In the genomic region with DNA sequence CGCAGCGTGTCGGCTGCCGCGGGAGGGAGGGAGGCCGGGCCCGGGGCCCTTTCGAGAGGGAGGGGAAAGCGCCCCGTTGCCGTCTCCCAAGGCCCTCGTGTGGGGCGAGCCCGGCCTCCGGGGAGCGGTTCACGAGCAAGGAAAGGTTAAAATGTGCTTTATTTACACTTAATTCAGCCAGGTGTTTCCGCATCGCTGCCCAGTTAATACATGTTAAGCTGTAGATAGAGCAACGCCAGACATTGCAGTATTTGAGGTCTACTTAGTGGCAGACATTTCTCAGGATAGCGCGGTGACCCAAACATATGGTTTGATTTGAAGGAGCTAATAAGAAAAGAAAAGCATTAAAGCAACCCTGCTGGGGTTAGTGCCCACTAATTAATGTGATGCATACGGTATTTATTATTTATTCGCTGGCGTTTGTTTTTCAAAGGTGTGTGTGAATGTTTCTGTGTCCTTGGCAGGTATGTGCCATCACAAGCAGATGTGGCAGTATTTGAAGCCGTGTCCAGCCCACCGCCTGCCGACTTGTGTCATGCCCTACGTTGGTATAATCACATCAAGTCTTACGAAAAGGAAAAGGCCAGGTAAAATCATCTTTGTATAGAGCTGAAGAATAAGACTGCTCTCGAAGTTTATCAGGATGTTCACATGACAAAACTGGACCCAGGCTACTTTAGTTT, we compare ENCODE assay signal across 8 cellular contexts. TPM values are rescaled to one million over a fixed set of nuclear protein-coding genes. Genes with fewer than 3 reads are reported as not detected.
DNase-seq lines count a peak whose midpoint lies in the region; ATAC-seq, FAIRE-seq and TF ChIP-seq lines count a peak whose summit lies in the region.

No MANE protein-coding gene starts in this region.

- POLR2A ChIA-PET in BJ (lab: Charles Lee), result interaction anchor here (0.6 to 1.4 kb wide), 2 partner anchors 103 to 499 kb away, joined by 3 to 6 read pairs; no protein-coding TSS in a partner anchor
- POLR2A ChIA-PET in RWPE1 (lab: Yijun Ruan, JAX; ENCODE audit: low non-redundant PET), result interaction anchor here (0.6 kb wide), 1 partner anchor 112 kb away, joined by 3 read pairs; no protein-coding TSS in a partner anchor

- TF ChIP-seq CTCF in BJ (IDR thresholded peaks at IDR 0.05; ENCODE audit: insufficient read depth, low read depth, low read length), result no peak
- no peak for TF ChIP-seq CTCF in RWPE1 (conservative IDR thresholded peaks at IDR 0.05; ENCODE audit: low read depth)

- H3K36me3 ChIP-seq in BJ (ENCODE audit: control insufficient read depth, insufficient read depth, low read length), result peaks cover 8% of the 10 kb centered on the region

- no peak for FAIRE-seq in urothelium cell line (lab: Jason Lieb, UNC)

- intact Hi-C loops in dendritic cell treated with granulocyte-macrophage colony-stimulating factor and Interleukin-4, amounts not matched to agents 40 ng/mL and 50 ng/mL, for 4 days (cut with micrococcal nuclease), result loop anchor here (5.0 kb wide), 1 partner anchor 102 kb away; no protein-coding TSS in a partner anchor

- peak overlapping the region; percentile 94 for H3K27ac Mint-ChIP-seq in dendritic cell treated with granulocyte-macrophage colony-stimulating factor and Interleukin-4, amounts not matched to agents 40 ng/mL and 50 ng/mL, for 4 days
- peak overlapping the region; percentile 94 for H3K27ac Mint-ChIP-seq in memory B cell

- DNase-seq in BJ (ENCODE audit: low read depth) (no peak), RWPE1 (ENCODE audit: low spot score) (peak; percentile 57), memory B cell (ENCODE audit: low spot score in 2 of 2) (no peak), urothelium cell line (ENCODE audit: low spot score) (peak; percentile 36)
- no peak for DNase-seq in activated CD4-positive, CD25-positive, alpha-beta regulatory T cell treated with anti-CD3 and anti-CD28 coated beads, Interleukin-2, amount 50 U/mL, for 72 hours

- ATAC-seq in GM18867 (IDR thresholded peaks at IDR 0.05; ENCODE audit: unreplicated experiment) (peak; percentile 54), HG03045 (IDR thresholded peaks at IDR 0.05; ENCODE audit: unreplicated experiment) (peak; percentile 54), memory B cell (ENCODE audit: low read depth) (peak; percentile 2)

- no peaks in the 10 kb centered on the region for H3K9me3 Mint-ChIP-seq in dendritic cell treated with granulocyte-macrophage colony-stimulating factor and Interleukin-4, amounts not matched to agents 40 ng/mL and 50 ng/mL, for 4 days
- H3K9me3 Mint-ChIP-seq in memory B cell, result peaks cover 2% of the 10 kb centered on the region

- peak overlapping the region; percentile 86 for H3K27ac ChIP-seq in RWPE1

- peaks cover 63% of the 10 kb centered on the region for H3K36me3 Mint-ChIP-seq in dendritic cell treated with granulocyte-macrophage colony-stimulating factor and Interleukin-4, amounts not matched to agents 40 ng/mL and 50 ng/mL, for 4 days (ENCODE audit: low read depth)
- H3K36me3 Mint-ChIP-seq in memory B cell, result peaks cover 16% of the 10 kb centered on the region

- H3K4me3 ChIP-seq in BJ (ENCODE audit: low read depth, low read length), result peak overlapping the region; percentile 87

- peak overlapping the region; percentile 97 for H3K4me3 Mint-ChIP-seq in dendritic cell treated with granulocyte-macrophage colony-stimulating factor and Interleukin-4, amounts not matched to agents 40 ng/mL and 50 ng/mL, for 4 days
- H3K4me3 Mint-ChIP-seq in memory B cell, result peak overlapping the region; percentile 92

- no peaks in the 10 kb centered on the region for H3K27me3 Mint-ChIP-seq in dendritic cell treated with granulocyte-macrophage colony-stimulating factor and Interleukin-4, amounts not matched to agents 40 ng/mL and 50 ng/mL, for 4 days
- H3K27me3 Mint-ChIP-seq in memory B cell, result no peaks in the 10 kb centered on the region

- H3K4me1 Mint-ChIP-seq in dendritic cell treated with granulocyte-macrophage colony-stimulating factor and Interleukin-4, amounts not matched to agents 40 ng/mL and 50 ng/mL, for 4 days (ENCODE audit: low read depth), result peaks cover 40% of the 10 kb centered on the region
- peaks cover 22% of the 10 kb centered on the region for H3K4me1 Mint-ChIP-seq in memory B cell

- CTCF ChIA-PET in BJ (lab: Yijun Ruan, JAX), result interaction anchor here (1.4 to 1.6 kb wide), 2 partner anchors 99 to 104 kb away, joined by 4 to 5 read pairs; no protein-coding TSS in a partner anchor
- CTCF ChIA-PET in RWPE1 (lab: Yijun Ruan, JAX), result no interaction called here

- H3K27me3 ChIP-seq in BJ (ENCODE audit: control insufficient read depth, insufficient read depth, low read length), result no peaks in the 10 kb centered on the region

RNA-seq across cellular contexts. Expression of a gene that starts 0.6 kb away (rescaled TPM):
- 720 and 966 TPM in 2 replicates for polyA plus RNA-seq in BJ (2011; rRNA removed)
- 277 and 634 TPM in 2 replicates for polyA minus RNA-seq in BJ (2011; rRNA and poly(A)+ RNA removed)

RNA-seq across cellular contexts. Expression of a gene that starts 1.0 kb away (rescaled TPM):
- 79.9 and 101 TPM in 2 replicates for polyA plus RNA-seq in BJ (2011; rRNA removed)
- polyA minus RNA-seq in BJ (2011; rRNA and poly(A)+ RNA removed), result 42.5 and 43.7 TPM in 2 replicates

Comparison
In these comparisons a context has a peak if more than half of its experiments do, and no peak if none do; other contexts are left out.
1. DNase-seq: peak in RWPE1 (single experiment) and urothelium cell line (single experiment); none in BJ (single experiment), memory B cell (0 of 2) and activated CD4-positive, CD25-positive, alpha-beta regulatory T cell treated with anti-CD3 and anti-CD28 coated beads, Interleukin-2, amount 50 U/mL, for 72 hours (single experiment).
2. ATAC-seq: peak in every context shown above with its lines; median percentile 54 in GM18867; 54 in HG03045; 2 in memory B cell.